Comparison of ENCODE assay signal across 1 cellular context in genomic region chr1:3604997-3605823, GRCh38.
TF ChIP-seq lines count a peak whose summit lies in the region.

No MANE protein-coding gene starts in this region.

TF ChIP-seq in K562, 482 proteins besides CTCF, POLR2A, EP300 and RAD21 (continued from another document and continues in another):
- TF ChIP-seq, protein P1, sequence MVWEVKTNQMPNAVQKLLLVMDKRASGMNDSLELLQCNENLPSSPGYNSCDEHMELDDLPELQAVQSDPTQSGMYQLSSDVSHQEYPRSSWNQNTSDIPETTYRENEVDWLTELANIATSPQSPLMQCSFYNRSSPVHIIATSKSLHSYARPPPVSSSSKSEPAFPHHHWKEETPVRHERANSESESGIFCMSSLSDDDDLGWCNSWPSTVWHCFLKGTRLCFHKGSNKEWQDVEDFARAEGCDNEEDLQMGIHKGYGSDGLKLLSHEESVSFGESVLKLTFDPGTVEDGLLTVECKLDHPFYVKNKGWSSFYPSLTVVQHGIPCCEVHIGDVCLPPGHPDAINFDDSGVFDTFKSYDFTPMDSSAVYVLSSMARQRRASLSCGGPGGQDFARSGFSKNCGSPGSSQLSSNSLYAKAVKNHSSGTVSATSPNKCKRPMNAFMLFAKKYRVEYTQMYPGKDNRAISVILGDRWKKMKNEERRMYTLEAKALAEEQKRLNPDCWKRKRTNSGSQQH (CRISPR knock-in tag; IDR thresholded peaks at IDR 0.05), result peak; percentile 94
- TF ChIP-seq SMAD2 (IDR thresholded peaks at IDR 0.05; ENCODE audit: low read depth, low read length) (no peak), ZNF174 (CRISPR knock-in tag; IDR thresholded peaks at IDR 0.05) (no peak), NELFE (IDR thresholded peaks at IDR 0.05; ENCODE audit: insufficient read depth, insufficient read length) (no peak), STAG1 (CRISPR knock-in tag; IDR thresholded peaks at IDR 0.05; ENCODE audit: borderline replicate concordance) (no peak), CREBBP (IDR thresholded peaks at IDR 0.05; ENCODE audit: low read depth, low read length) (no peak), CTBP1 (IDR thresholded peaks at IDR 0.05; ENCODE audit: borderline replicate concordance) (no peak), SMAD4 (CRISPR knock-in tag; conservative IDR thresholded peaks at IDR 0.05) (no peak), RBM39 (optimal IDR thresholded peaks at IDR 0.05; ENCODE audit: low read depth, low read length) (no peak), PHB2 (IDR thresholded peaks at IDR 0.05; ENCODE audit: low read depth) (0 out of 2 replicates have a peak, but pooled peaks have one; percentile 59), ZNF12 (CRISPR knock-in tag; IDR thresholded peaks at IDR 0.05) (no peak), ZNF778 (CRISPR knock-in tag; IDR thresholded peaks at IDR 0.05) (no peak), NRF1 (conservative IDR thresholded peaks at IDR 0.05 in 1 of 2, IDR thresholded peaks at IDR 0.05 in 1 of 2) (no peak), TRIM28 (IDR thresholded peaks at IDR 0.05) (no peak), CBX2 (IDR thresholded peaks at IDR 0.05; ENCODE audit: insufficient read depth, low read length, poor library complexity, severe bottlenecking) (no peak), HIVEP1 (CRISPR knock-in tag; IDR thresholded peaks at IDR 0.05) (no peak), KLF1 (tag; IDR thresholded peaks at IDR 0.05) (no peak), CHAMP1 (IDR thresholded peaks at IDR 0.05) (no peak), PKNOX1 (IDR thresholded peaks at IDR 0.05) (peak; percentile 25; the same call in 1 of the 2 replicates), MXD1 (CRISPR knock-in tag; IDR thresholded peaks at IDR 0.05; ENCODE audit: borderline replicate concordance, poor library complexity, severe bottlenecking) (no peak), RERE (CRISPR knock-in tag; IDR thresholded peaks at IDR 0.05; ENCODE audit: borderline replicate concordance) (no peak), NCOA4 (IDR thresholded peaks at IDR 0.05; ENCODE audit: partially characterized antibody) (no peak), ZNF609 (CRISPR knock-in tag; IDR thresholded peaks at IDR 0.05; ENCODE audit: borderline replicate concordance) (no peak), NFIC (IDR thresholded peaks at IDR 0.05) (0 out of 2 replicates have a peak, but pooled peaks have one; percentile 17), L3MBTL2 (IDR thresholded peaks at IDR 0.05) (no peak), LEF1 (IDR thresholded peaks at IDR 0.05) (no peak; the same call in 1 of the 2 replicates), NCOR1 (IDR thresholded peaks at IDR 0.05) (no peak), GABPA (tag; conservative IDR thresholded peaks at IDR 0.05; ENCODE audit: low read depth) (no peak), ZKSCAN3 (CRISPR knock-in tag; IDR thresholded peaks at IDR 0.05) (no peak), TAF9B (IDR thresholded peaks at IDR 0.05; ENCODE audit: partially characterized antibody) (no peak), E2F4 (CRISPR knock-in tag; IDR thresholded peaks at IDR 0.05; ENCODE audit: low read depth) (no peak), RB1 (IDR thresholded peaks at IDR 0.05; ENCODE audit: low read depth) (no peak)
- TF ChIP-seq, protein P2, sequence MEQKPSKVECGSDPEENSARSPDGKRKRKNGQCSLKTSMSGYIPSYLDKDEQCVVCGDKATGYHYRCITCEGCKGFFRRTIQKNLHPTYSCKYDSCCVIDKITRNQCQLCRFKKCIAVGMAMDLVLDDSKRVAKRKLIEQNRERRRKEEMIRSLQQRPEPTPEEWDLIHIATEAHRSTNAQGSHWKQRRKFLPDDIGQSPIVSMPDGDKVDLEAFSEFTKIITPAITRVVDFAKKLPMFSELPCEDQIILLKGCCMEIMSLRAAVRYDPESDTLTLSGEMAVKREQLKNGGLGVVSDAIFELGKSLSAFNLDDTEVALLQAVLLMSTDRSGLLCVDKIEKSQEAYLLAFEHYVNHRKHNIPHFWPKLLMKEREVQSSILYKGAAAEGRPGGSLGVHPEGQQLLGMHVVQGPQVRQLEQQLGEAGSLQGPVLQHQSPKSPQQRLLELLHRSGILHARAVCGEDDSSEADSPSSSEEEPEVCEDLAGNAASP (IDR thresholded peaks at IDR 0.05), result no peak
- TF ChIP-seq, protein P3, sequence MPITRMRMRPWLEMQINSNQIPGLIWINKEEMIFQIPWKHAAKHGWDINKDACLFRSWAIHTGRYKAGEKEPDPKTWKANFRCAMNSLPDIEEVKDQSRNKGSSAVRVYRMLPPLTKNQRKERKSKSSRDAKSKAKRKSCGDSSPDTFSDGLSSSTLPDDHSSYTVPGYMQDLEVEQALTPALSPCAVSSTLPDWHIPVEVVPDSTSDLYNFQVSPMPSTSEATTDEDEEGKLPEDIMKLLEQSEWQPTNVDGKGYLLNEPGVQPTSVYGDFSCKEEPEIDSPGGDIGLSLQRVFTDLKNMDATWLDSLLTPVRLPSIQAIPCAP (CRISPR knock-in tag; IDR thresholded peaks at IDR 0.05; ENCODE audit: borderline replicate concordance), result no peak
- TF ChIP-seq, protein P4, sequence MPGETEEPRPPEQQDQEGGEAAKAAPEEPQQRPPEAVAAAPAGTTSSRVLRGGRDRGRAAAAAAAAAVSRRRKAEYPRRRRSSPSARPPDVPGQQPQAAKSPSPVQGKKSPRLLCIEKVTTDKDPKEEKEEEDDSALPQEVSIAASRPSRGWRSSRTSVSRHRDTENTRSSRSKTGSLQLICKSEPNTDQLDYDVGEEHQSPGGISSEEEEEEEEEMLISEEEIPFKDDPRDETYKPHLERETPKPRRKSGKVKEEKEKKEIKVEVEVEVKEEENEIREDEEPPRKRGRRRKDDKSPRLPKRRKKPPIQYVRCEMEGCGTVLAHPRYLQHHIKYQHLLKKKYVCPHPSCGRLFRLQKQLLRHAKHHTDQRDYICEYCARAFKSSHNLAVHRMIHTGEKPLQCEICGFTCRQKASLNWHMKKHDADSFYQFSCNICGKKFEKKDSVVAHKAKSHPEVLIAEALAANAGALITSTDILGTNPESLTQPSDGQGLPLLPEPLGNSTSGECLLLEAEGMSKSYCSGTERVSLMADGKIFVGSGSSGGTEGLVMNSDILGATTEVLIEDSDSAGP (CRISPR knock-in tag; IDR thresholded peaks at IDR 0.05), result 0 out of 2 replicates have a peak, but pooled peaks have one; percentile 32
- TF ChIP-seq, protein P5, sequence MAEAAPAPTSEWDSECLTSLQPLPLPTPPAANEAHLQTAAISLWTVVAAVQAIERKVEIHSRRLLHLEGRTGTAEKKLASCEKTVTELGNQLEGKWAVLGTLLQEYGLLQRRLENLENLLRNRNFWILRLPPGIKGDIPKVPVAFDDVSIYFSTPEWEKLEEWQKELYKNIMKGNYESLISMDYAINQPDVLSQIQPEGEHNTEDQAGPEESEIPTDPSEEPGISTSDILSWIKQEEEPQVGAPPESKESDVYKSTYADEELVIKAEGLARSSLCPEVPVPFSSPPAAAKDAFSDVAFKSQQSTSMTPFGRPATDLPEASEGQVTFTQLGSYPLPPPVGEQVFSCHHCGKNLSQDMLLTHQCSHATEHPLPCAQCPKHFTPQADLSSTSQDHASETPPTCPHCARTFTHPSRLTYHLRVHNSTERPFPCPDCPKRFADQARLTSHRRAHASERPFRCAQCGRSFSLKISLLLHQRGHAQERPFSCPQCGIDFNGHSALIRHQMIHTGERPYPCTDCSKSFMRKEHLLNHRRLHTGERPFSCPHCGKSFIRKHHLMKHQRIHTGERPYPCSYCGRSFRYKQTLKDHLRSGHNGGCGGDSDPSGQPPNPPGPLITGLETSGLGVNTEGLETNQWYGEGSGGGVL (CRISPR knock-in tag; IDR thresholded peaks at IDR 0.05), result no peak
